In genomic region chr7:4764402-4765007, GRCh38 we compare ENCODE assay signal across 25 cellular contexts. TPM values are rescaled to one million over a fixed set of nuclear protein-coding genes. Genes with fewer than 3 reads are reported as not detected.
DNase-seq lines count a peak whose midpoint lies in the region; ATAC-seq and TF ChIP-seq lines count a peak whose summit lies in the region.
"Had no signal": no experiment of that assay in that cellular context is flagged by ENCODE, and none has a peak within 500 bp of the region (broad histone marks: within the 10 kb centered on the region; RNA-seq: fewer than 3 reads in every experiment).

No MANE protein-coding gene starts in this region.

- no peaks in the 10 kb centered on the region for H3K36me3 Mint-ChIP-seq in activated naive CD4-positive, alpha-beta T cell treated with anti-CD3 and anti-CD28 coated beads, Interleukin-2, amount 50 U/mL, for 72 hours
- peaks cover 14% of the 10 kb centered on the region for H3K36me3 Mint-ChIP-seq in activated naive CD4-positive, alpha-beta T cell treated with anti-CD3 and anti-CD28 coated beads for 36 hours (ENCODE audit: low read depth)
- H3K36me3 Mint-ChIP-seq in activated CD8-positive, alpha-beta T cell treated with anti-CD3 and anti-CD28 coated beads for 36 hours (ENCODE audit: low read depth), result peaks cover 22% of the 10 kb centered on the region
- H3K36me3 Mint-ChIP-seq in nephron progenitor cell (ENCODE audit: low read depth), result peaks cover 32% of the 10 kb centered on the region

- H3K9me3 ChIP-seq in thymus (ENCODE audit: control insufficient read depth), result no peaks in the 10 kb centered on the region
- H3K9me3 ChIP-seq in lower lobe of right lung, result no peaks in the 10 kb centered on the region
- H3K9me3 ChIP-seq: tibial nerve had no signal

- no peak for DNase-seq in activated naive CD4-positive, alpha-beta T cell treated with anti-CD3 and anti-CD28 coated beads, Interleukin-2, amount 50 U/mL, for 72 hours (ENCODE audit: low spot score in 2 of 2)
- no peak for DNase-seq in activated naive CD4-positive, alpha-beta T cell treated with anti-CD3 and anti-CD28 coated beads for 36 hours
- no peak for DNase-seq in activated CD8-positive, alpha-beta T cell treated with anti-CD3 and anti-CD28 coated beads for 36 hours
- DNase-seq in nephron progenitor cell, result no peak
- DNase-seq in HuH-7.5 (ENCODE audit: low spot score), result no peak
- DNase-seq in lower lobe of right lung, result no peak
- DNase-seq in activated CD8-positive, alpha-beta memory T cell treated with anti-CD3 and anti-CD28 coated beads, Interleukin-2, amount 50 U/mL, for 48 hours, result no peak
- DNase-seq: activated CD4-positive, alpha-beta memory T cell treated with anti-CD3 and anti-CD28 coated beads for 36 hours; activated gamma-delta T cell; activated T-cell treated with anti-CD3 and anti-CD28 coated beads for 4 hours; CD4-positive, CD25-positive, alpha-beta regulatory T cell; cerebellar nuclear complex; erythroblast; HFFc6; Kasumi-1; kidney; stimulated activated CD4-positive, alpha-beta T cell treated with anti-CD3 and anti-CD28 coated beads, Interleukin-15, amount 100 ng/mL, for 24 hours had no signal

- POLR2A ChIA-PET in activated CD8-positive, alpha-beta T cell treated with anti-CD3 and anti-CD28 coated beads for 36 hours (lab: Charles Lee), result no interaction called here

- H3K4me1 ChIP-seq in thymus (ENCODE audit: control insufficient read depth, insufficient read depth, low read length) (no peaks in the 10 kb centered on the region), lower lobe of right lung (no peaks in the 10 kb centered on the region)
- H3K4me1 ChIP-seq: neural progenitor cell had no signal

- CTCF ChIA-PET in activated naive CD4-positive, alpha-beta T cell treated with anti-CD3 and anti-CD28 coated beads for 36 hours (lab: Charles Lee), result no interaction called here
- CTCF ChIA-PET in activated CD8-positive, alpha-beta T cell treated with anti-CD3 and anti-CD28 coated beads for 36 hours (lab: Charles Lee), result interaction anchor here (1.4 kb wide), 1 partner anchor 10 kb away, joined by 3 read pairs; no protein-coding TSS in a partner anchor

- peaks cover 2% of the 10 kb centered on the region for H3K4me1 Mint-ChIP-seq in activated naive CD4-positive, alpha-beta T cell treated with anti-CD3 and anti-CD28 coated beads for 36 hours (ENCODE audit: low read depth)
- no peaks in the 10 kb centered on the region for H3K4me1 Mint-ChIP-seq in activated CD8-positive, alpha-beta T cell treated with anti-CD3 and anti-CD28 coated beads for 36 hours (ENCODE audit: low read depth)
- H3K4me1 Mint-ChIP-seq in nephron progenitor cell, result peaks cover 19% of the 10 kb centered on the region
- H3K4me1 Mint-ChIP-seq: GM23338, neural progenitor cell had no signal

- no peaks in the 10 kb centered on the region for H3K27me3 Mint-ChIP-seq in activated naive CD4-positive, alpha-beta T cell treated with anti-CD3 and anti-CD28 coated beads for 36 hours (ENCODE audit: low read depth)
- no peaks in the 10 kb centered on the region for H3K27me3 Mint-ChIP-seq in activated CD8-positive, alpha-beta T cell treated with anti-CD3 and anti-CD28 coated beads for 36 hours
- H3K27me3 Mint-ChIP-seq in nephron progenitor cell (ENCODE audit: low read depth, poor library complexity), result no peaks in the 10 kb centered on the region
- H3K27me3 Mint-ChIP-seq: activated CD4-positive, alpha-beta memory T cell treated with anti-CD3 and anti-CD28 coated beads for 36 hours; CD4-positive, CD25-positive, alpha-beta regulatory T cell; stimulated activated naive CD8-positive, alpha-beta T cell treated with anti-CD3 and anti-CD28 coated beads, Interleukin-15, Interleukin-2, amounts not matched to agents 100 ng/mL and 50 ng/mL, for 24 hours had no signal

- no peaks in the 10 kb centered on the region for H3K27me3 ChIP-seq in thymus (ENCODE audit: control insufficient read depth, insufficient read depth)
- H3K27me3 ChIP-seq in lower lobe of right lung (ENCODE audit: low read depth), result no peaks in the 10 kb centered on the region
- H3K27me3 ChIP-seq: neural progenitor cell, tibial nerve had no signal

- peaks cover 57% of the 10 kb centered on the region for H3K36me3 ChIP-seq in thymus (ENCODE audit: control insufficient read depth, insufficient read depth)
- peaks cover 80% of the 10 kb centered on the region for H3K36me3 ChIP-seq in lower lobe of right lung
- H3K36me3 ChIP-seq: neural progenitor cell had no signal

- no peak overlapping the region for H3K4me3 Mint-ChIP-seq in activated naive CD4-positive, alpha-beta T cell treated with anti-CD3 and anti-CD28 coated beads for 36 hours
- no peak overlapping the region for H3K4me3 Mint-ChIP-seq in activated CD8-positive, alpha-beta T cell treated with anti-CD3 and anti-CD28 coated beads for 36 hours
- H3K4me3 Mint-ChIP-seq in nephron progenitor cell, result no peak overlapping the region
- H3K4me3 Mint-ChIP-seq: activated CD4-positive, alpha-beta memory T cell treated with anti-CD3 and anti-CD28 coated beads for 36 hours; GM23338; HFFc6; neural progenitor cell; stimulated activated naive CD8-positive, alpha-beta T cell treated with anti-CD3 and anti-CD28 coated beads, Interleukin-15, Interleukin-2, amounts not matched to agents 100 ng/mL and 50 ng/mL, for 24 hours had no signal

- H3K4me3 ChIP-seq in thymus (ENCODE audit: low read length) (no peak overlapping the region), lower lobe of right lung (no peak overlapping the region)
- H3K4me3 ChIP-seq: GM23338, neural progenitor cell, SK-N-MC, tibial nerve had no signal

- H3K27ac ChIP-seq in thymus (ENCODE audit: low read depth) (peak overlapping the region; percentile 46), lower lobe of right lung (no peak overlapping the region)
- H3K27ac ChIP-seq: 22Rv1, neural progenitor cell, SK-N-MC, tibial nerve had no signal

- 98% methylated on average over 35 of the region's 35 CpGs for WGBS in thymus

- H3K27ac Mint-ChIP-seq in activated naive CD4-positive, alpha-beta T cell treated with anti-CD3 and anti-CD28 coated beads, Interleukin-2, amount 50 U/mL, for 72 hours, result peak overlapping the region; percentile 6 to 74
- H3K27ac Mint-ChIP-seq in activated naive CD4-positive, alpha-beta T cell treated with anti-CD3 and anti-CD28 coated beads for 36 hours, result no peak overlapping the region
- peak overlapping the region; percentile 18 for H3K27ac Mint-ChIP-seq in activated CD8-positive, alpha-beta T cell treated with anti-CD3 and anti-CD28 coated beads for 36 hours
- H3K27ac Mint-ChIP-seq in nephron progenitor cell, result peak overlapping the region; percentile 61
- H3K27ac Mint-ChIP-seq: activated CD4-positive, alpha-beta memory T cell treated with anti-CD3 and anti-CD28 coated beads for 36 hours; CD4-positive, CD25-positive, alpha-beta regulatory T cell; GM23338; HFFc6; neural progenitor cell; stimulated activated naive CD8-positive, alpha-beta T cell treated with anti-CD3 and anti-CD28 coated beads, Interleukin-15, Interleukin-2, amounts not matched to agents 100 ng/mL and 50 ng/mL, for 24 hours had no signal

- no peaks in the 10 kb centered on the region for H3K9me3 Mint-ChIP-seq in activated naive CD4-positive, alpha-beta T cell treated with anti-CD3 and anti-CD28 coated beads, Interleukin-2, amount 50 U/mL, for 72 hours
- no peaks in the 10 kb centered on the region for H3K9me3 Mint-ChIP-seq in activated naive CD4-positive, alpha-beta T cell treated with anti-CD3 and anti-CD28 coated beads for 36 hours
- H3K9me3 Mint-ChIP-seq in activated CD8-positive, alpha-beta T cell treated with anti-CD3 and anti-CD28 coated beads for 36 hours, result no peaks in the 10 kb centered on the region
- H3K9me3 Mint-ChIP-seq in nephron progenitor cell, result no peaks in the 10 kb centered on the region
- H3K9me3 Mint-ChIP-seq: activated CD4-positive, alpha-beta memory T cell treated with anti-CD3 and anti-CD28 coated beads for 36 hours; GM23338; HFFc6; neural progenitor cell; stimulated activated naive CD8-positive, alpha-beta T cell treated with anti-CD3 and anti-CD28 coated beads, Interleukin-15, Interleukin-2, amounts not matched to agents 100 ng/mL and 50 ng/mL, for 24 hours had no signal

- intact Hi-C loops in activated naive CD4-positive, alpha-beta T cell treated with anti-CD3 and anti-CD28 coated beads for 36 hours (cut with micrococcal nuclease), result no loop called here
- intact Hi-C loops in activated CD8-positive, alpha-beta T cell treated with anti-CD3 and anti-CD28 coated beads for 36 hours (cut with micrococcal nuclease), result no loop called here
- intact Hi-C loops in lower lobe of right lung (cut with DNase I), result no loop called here

- no peak for TF ChIP-seq CTCF in activated CD8-positive, alpha-beta T cell treated with anti-CD3 and anti-CD28 coated beads for 36 hours (IDR thresholded peaks at IDR 0.05)
- TF ChIP-seq CTCF in nephron progenitor cell (IDR thresholded peaks at IDR 0.05) (no peak), lower lobe of right lung (IDR thresholded peaks at IDR 0.05) (no peak)

- no peak for ATAC-seq in activated naive CD4-positive, alpha-beta T cell treated with anti-CD3 and anti-CD28 coated beads, Interleukin-2, amount 50 U/mL, for 72 hours
- no peak for ATAC-seq in activated CD8-positive, alpha-beta T cell treated with anti-CD3 and anti-CD28 coated beads for 36 hours
- ATAC-seq in lower lobe of right lung, result no peak
- ATAC-seq: activated CD4-positive, CD25-positive, alpha-beta regulatory T cell treated with anti-CD3 and anti-CD28 coated beads, Interleukin-2, amount 50 U/mL, for 24 hours; GM23338 had no signal

RNA-seq across cellular contexts. Expression of gene AP5Z1, which starts 10.9 kb away (rescaled TPM):
- 10 to 100 TPM; 35.2 to 39.0 TPM for total RNA-seq in activated naive CD4-positive, alpha-beta T cell treated with anti-CD3 and anti-CD28 coated beads, Interleukin-2, amount 50 U/mL, for 72 hours
- total RNA-seq in activated naive CD4-positive, alpha-beta T cell treated with anti-CD3 and anti-CD28 coated beads for 36 hours, result 10 to 100 TPM; 15.3 to 18.1 TPM
- total RNA-seq in activated CD8-positive, alpha-beta T cell treated with anti-CD3 and anti-CD28 coated beads for 36 hours, result 10 to 100 TPM; 21.2 to 21.3 TPM
- 104 TPM for polyA plus RNA-seq in thymus
- total RNA-seq in lower lobe of right lung, result 50.4 TPM
